In genomic region chr1:180951881-180952656, GRCh38 we compare ENCODE assay signal across 22 cellular contexts. TPM values are rescaled to one million over a fixed set of nuclear protein-coding genes. Genes with fewer than 3 reads are reported as not detected.
A peak's percentile ranks its signal among the peaks of the same experiment; 100 is the strongest.
DNase-seq lines count a peak whose midpoint lies in the region; ATAC-seq and TF ChIP-seq lines count a peak whose summit lies in the region.
"Had no signal": no experiment of that assay in that cellular context is flagged by ENCODE, and none has a peak within 500 bp of the region (broad histone marks: within the 10 kb centered on the region; RNA-seq: fewer than 3 reads in every experiment).

No MANE protein-coding gene starts in this region.

- H4K8ac ChIP-seq in mesendoderm (ENCODE audit: low read depth, low read length) (no peak overlapping the region), H9 (replicated peaks; ENCODE audit: insufficient read length, low read depth, low read length) (no peak overlapping the region)

- H3K79me2 ChIP-seq in mesendoderm (ENCODE audit: control insufficient read depth, insufficient read depth, low read length) = no peaks in the 10 kb centered on the region
- no peaks in the 10 kb centered on the region for H3K79me2 ChIP-seq in H9 (ENCODE audit: insufficient read depth, low read length)

- H3K36me3 ChIP-seq in mesendoderm (ENCODE audit: control insufficient read depth, insufficient read depth, low read length) = no peaks in the 10 kb centered on the region
- peaks cover 0 to 7% of the 10 kb centered on the region in 2 donors for H3K36me3 ChIP-seq in thyroid gland
- H3K36me3 ChIP-seq: adrenal gland had no signal

- H2BK5ac ChIP-seq in mesendoderm (ENCODE audit: low read length) = no peak overlapping the region
- H2BK5ac ChIP-seq in H9 (ENCODE audit: insufficient read length, low read length) = no peak overlapping the region

- H3K9ac ChIP-seq in mesendoderm (ENCODE audit: low read length) (no peak overlapping the region), H9 (ENCODE audit: extremely low read depth, insufficient read length, low read length) (no peak overlapping the region)
- H3K9ac ChIP-seq: GM23248, KMS-11 had no signal

- H3K36me3 Mint-ChIP-seq in H9 (ENCODE audit: insufficient read depth in 1 of 3, low read depth in 3 of 3) (peaks cover 0 to 21% (median 9%) of the 10 kb centered on the region in 3 experiments; a peak in 5 of 7 replicates), MCF 10A (ENCODE audit: insufficient read depth, unreplicated experiment) (no peaks in the 10 kb centered on the region)

- H3K9me3 ChIP-seq in thyroid gland (no peaks in the 10 kb centered on the region), H9 (ENCODE audit: control insufficient read depth, low read depth, low read length) (no peaks in the 10 kb centered on the region)
- H3K9me3 ChIP-seq: adrenal gland, body of pancreas, tibial artery had no signal

- no peak overlapping the region for H2BK12ac ChIP-seq in H9 (ENCODE audit: insufficient read length, low read depth, low read length)

- H3K27me3 Mint-ChIP-seq in H9 (ENCODE audit: low read depth) = no peaks in the 10 kb centered on the region
- no peaks in the 10 kb centered on the region for H3K27me3 Mint-ChIP-seq in MCF 10A (ENCODE audit: insufficient read depth, unreplicated experiment)
- H3K27me3 Mint-ChIP-seq: activated CD4-positive, alpha-beta T cell treated with anti-CD3 and anti-CD28 coated beads, Interleukin-2, amount 10 ng/mL, durations not matched to agents 7 days and 5 days; stimulated activated naive CD8-positive, alpha-beta T cell treated with anti-CD3 and anti-CD28 coated beads, Interleukin-15, Interleukin-2, amounts not matched to agents 100 ng/mL and 50 ng/mL, for 24 hours had no signal

- H3K4me3 ChIP-seq in mesendoderm (ENCODE audit: low read length) = no peak overlapping the region
- H3K4me3 ChIP-seq in thyroid gland (replicated peaks in 1 of 3) = no peak overlapping the region
- H3K4me3 ChIP-seq: adrenal gland, body of pancreas, GM23248, tibial artery had no signal

- POLR2A ChIA-PET in RWPE1 (lab: Yijun Ruan, JAX; ENCODE audit: low non-redundant PET) (no interaction called here), MCF 10A (lab: Yijun Ruan, JAX) (interaction anchor here (0.6 to 2.5 kb wide), 5 partner anchors 23 to 190 kb away, joined by 3 to 16 read pairs (median 3); partner anchors contain the start of gene STX6)

- no peak overlapping the region for H2AK5ac ChIP-seq in mesendoderm (ENCODE audit: low read length)
- no peak overlapping the region for H2AK5ac ChIP-seq in H9 (ENCODE audit: insufficient read length, low read length)

- WGBS in mesendoderm (ENCODE audit: extremely low coverage, insufficient coverage, low lambda C conversion rate) = no CpG with 5 or more reads among the region's 5 CpGs
- WGBS in thyroid gland, 2 donors = 35 to 37% methylated on average over 5 of the region's 5 CpGs
- WGBS in H9 (ENCODE audit: extremely low coverage, insufficient read length, low lambda C conversion rate) = no CpG with 5 or more reads among the region's 5 CpGs

- H3K4me3 Mint-ChIP-seq in H9 = no peak overlapping the region
- no peak overlapping the region for H3K4me3 Mint-ChIP-seq in MCF 10A (ENCODE audit: unreplicated experiment)
- H3K4me3 Mint-ChIP-seq: activated CD4-positive, alpha-beta T cell treated with anti-CD3 and anti-CD28 coated beads, Interleukin-2, amount 10 ng/mL, durations not matched to agents 7 days and 5 days; stimulated activated naive CD8-positive, alpha-beta T cell treated with anti-CD3 and anti-CD28 coated beads, Interleukin-15, Interleukin-2, amounts not matched to agents 100 ng/mL and 50 ng/mL, for 24 hours had no signal

- H4K91ac ChIP-seq in H9 (ENCODE audit: insufficient read length, low read depth, low read length) = no peak overlapping the region

- no peaks in the 10 kb centered on the region for H3K23me2 ChIP-seq in H9 (ENCODE audit: insufficient read length, low read depth, low read length, poor library complexity, severe bottlenecking)

- H3K23ac ChIP-seq in mesendoderm (ENCODE audit: low read length) = no peak overlapping the region
- H3K23ac ChIP-seq in H9 (ENCODE audit: insufficient read length, low read depth, low read length) = no peak overlapping the region

- no peak overlapping the region for H2BK15ac ChIP-seq in mesendoderm (replicated peaks; ENCODE audit: low read depth)
- no peak overlapping the region for H2BK15ac ChIP-seq in H9 (ENCODE audit: low read depth, low read length)

- no peaks in the 10 kb centered on the region for H3K4me1 ChIP-seq in mesendoderm (ENCODE audit: control insufficient read depth, low read depth, low read length)
- peaks cover 19 to 26% of the 10 kb centered on the region in 2 donors for H3K4me1 ChIP-seq in thyroid gland
- no peaks in the 10 kb centered on the region for H3K4me1 ChIP-seq in H9 (ENCODE audit: insufficient read depth, low read length)
- H3K4me1 ChIP-seq in foreskin keratinocyte = peaks cover 5% of the 10 kb centered on the region

- BruUV-seq in MCF 10A (replicated peaks; lab: Mats Ljungman, UMichigan) = no TSS peak

- no peak overlapping the region for H3K18ac ChIP-seq in mesendoderm (ENCODE audit: low read length)
- no peak overlapping the region for H3K18ac ChIP-seq in H9 (ENCODE audit: insufficient read length, low read depth, low read length)

- H4K5ac ChIP-seq in mesendoderm (ENCODE audit: low read length) (no peak overlapping the region), H9 (ENCODE audit: insufficient read length, low read depth, low read length) (no peak overlapping the region)

- no peaks in the 10 kb centered on the region for H3K9me3 Mint-ChIP-seq in H9
- no peaks in the 10 kb centered on the region for H3K9me3 Mint-ChIP-seq in MCF 10A (ENCODE audit: unreplicated experiment)

- DNase-seq in cardiac septum (ENCODE audit: low spot score) = peak; percentile 50
- DNase-seq in Right ventricle myocardium inferior (ENCODE audit: missing footprints) = no peak
- no peak for DNase-seq in RWPE1 (ENCODE audit: low spot score)
- peak; percentile 78 for DNase-seq in mesendoderm
- DNase-seq in thyroid gland = peak; percentile 73 to 81
- DNase-seq in H9 = no peak
- DNase-seq in MCF 10A (ENCODE audit: unreplicated experiment) = no peak
- DNase-seq in foreskin keratinocyte = no peak
- DNase-seq: activated CD4-positive, alpha-beta T cell treated with anti-CD3 and anti-CD28 coated beads, Interleukin-2, amount 10 ng/mL, durations not matched to agents 7 days and 5 days; activated T-cell treated with anti-CD3 and anti-CD28 coated beads, Interleukin-2, amount 50 U/mL, for 48 hours; body of pancreas; effector memory CD4-positive, alpha-beta T cell; erythroblast; foreskin fibroblast; GM23248; NCI-H146; NCI-H446 treated with DMSO at 0.1 percent for 48 hours; Right ventricle myocardium superior had no signal

- H2BK120ac ChIP-seq in mesendoderm (ENCODE audit: low read depth, low read length) = no peak overlapping the region
- H2BK120ac ChIP-seq in H9 (ENCODE audit: low read depth, low read length, poor library complexity, severe bottlenecking) = no peak overlapping the region

- no peaks in the 10 kb centered on the region for H4K20me1 ChIP-seq in H9 (ENCODE audit: control insufficient read depth, insufficient read depth, insufficient read length)

- no peak overlapping the region for H2AFZ ChIP-seq in H9 (ENCODE audit: low read length)
- H2AFZ ChIP-seq: GM23248 had no signal

- peak overlapping the region in 1 of 3 experiments; percentile 67; a peak in 3 of 7 replicates for H3K27ac Mint-ChIP-seq in H9
- no peak overlapping the region for H3K27ac Mint-ChIP-seq in MCF 10A (ENCODE audit: low read depth, unreplicated experiment)
- H3K27ac Mint-ChIP-seq: activated CD4-positive, alpha-beta T cell treated with anti-CD3 and anti-CD28 coated beads, Interleukin-2, amount 10 ng/mL, durations not matched to agents 7 days and 5 days; stimulated activated naive CD8-positive, alpha-beta T cell treated with anti-CD3 and anti-CD28 coated beads, Interleukin-15, Interleukin-2, amounts not matched to agents 100 ng/mL and 50 ng/mL, for 24 hours had no signal

- no peak overlapping the region for H3T11ph ChIP-seq in H9 (ENCODE audit: low read length)

- ATAC-seq in Right ventricle myocardium inferior (no peak), foreskin keratinocyte (no peak)
- ATAC-seq: body of pancreas had no signal

- no peak overlapping the region for H2BK20ac ChIP-seq in H9 (ENCODE audit: low read depth, low read length, poor library complexity, severe bottlenecking)

- H3K4me2 ChIP-seq in mesendoderm (ENCODE audit: low read length) (no peak overlapping the region), H9 (ENCODE audit: insufficient read depth, insufficient read length, low read length) (no peak overlapping the region)
- H3K4me2 ChIP-seq: KMS-11 had no signal

- CTCF ChIA-PET in RWPE1 (lab: Yijun Ruan, JAX) = interaction anchor here (0.6 to 1.3 kb wide), 2 partner anchors 96 to 190 kb away, joined by 3 to 5 read pairs; no protein-coding TSS in a partner anchor
- CTCF ChIA-PET in MCF 10A (lab: Yijun Ruan, JAX) = interaction anchor here (1.0 to 3.6 kb wide), 7 partner anchors 8 to 782 kb away, joined by 3 to 11 read pairs (median 5); no protein-coding TSS in a partner anchor

- intact Hi-C loops in cardiac septum (cut with DNase I) (loop anchor here (5.0 kb wide), 1 partner anchor 190 kb away; no protein-coding TSS in a partner anchor), Right ventricle myocardium inferior (cut with DNase I) (no loop called here), thyroid gland (cut with DNase I) (no loop called here), MCF 10A (cut with micrococcal nuclease) (no loop called here)

- peaks cover 13 to 28% of the 10 kb centered on the region in 2 experiments for H3K4me1 Mint-ChIP-seq in H9
- H3K4me1 Mint-ChIP-seq in MCF 10A (ENCODE audit: insufficient read depth, unreplicated experiment) = peaks cover 15% of the 10 kb centered on the region

- H3K27ac ChIP-seq in RWPE1 (peak overlapping the region; percentile 91), mesendoderm (ENCODE audit: low read depth, low read length) (no peak overlapping the region), thyroid gland (peak overlapping the region; percentile 64 to 86 (median 65)), H9 (ENCODE audit: insufficient read length, low read depth, low read length) (no peak overlapping the region), foreskin keratinocyte (no peak overlapping the region)
- H3K27ac ChIP-seq: adrenal gland, GM23248, KMS-11, tibial artery had no signal

- H3K79me1 ChIP-seq in mesendoderm (ENCODE audit: low read length) (no peaks in the 10 kb centered on the region), H9 (ENCODE audit: insufficient read depth, low read depth, low read length, poor library complexity, severe bottlenecking) (no peaks in the 10 kb centered on the region)

- peak overlapping the region; percentile 25 for H3K56ac ChIP-seq in mesendoderm (ENCODE audit: low read length)
- no peak overlapping the region for H3K56ac ChIP-seq in H9 (ENCODE audit: insufficient read length, low read depth, low read length)

- H3K27me3 ChIP-seq in mesendoderm (ENCODE audit: insufficient read depth, low read length, poor library complexity) = no peaks in the 10 kb centered on the region
- no peaks in the 10 kb centered on the region for H3K27me3 ChIP-seq in thyroid gland
- H3K27me3 ChIP-seq in H9 (ENCODE audit: insufficient read depth, low read length) = no peaks in the 10 kb centered on the region
- H3K27me3 ChIP-seq in foreskin keratinocyte = no peaks in the 10 kb centered on the region
- H3K27me3 ChIP-seq: adrenal gland, body of pancreas, tibial artery had no signal

- no peak for TF ChIP-seq CTCF in RWPE1 (conservative IDR thresholded peaks at IDR 0.05; ENCODE audit: low read depth)
- TF ChIP-seq CTCF in thyroid gland (IDR thresholded peaks at IDR 0.05) = no peak
- no peak for TF ChIP-seq CTCF in H9 (conservative IDR thresholded peaks at IDR 0.05)
- no peak for TF ChIP-seq CTCF in MCF 10A (IDR thresholded peaks at IDR 0.05; ENCODE audit: unreplicated experiment)
- no peak for TF ChIP-seq CTCF in foreskin keratinocyte (conservative IDR thresholded peaks at IDR 0.05)

- H3K4ac ChIP-seq in mesendoderm (ENCODE audit: low read depth, low read length) = no peak overlapping the region
- H3K4ac ChIP-seq in H9 (ENCODE audit: low read depth, low read length) = no peak overlapping the region

- no peak overlapping the region; the same call in 1 of the 2 replicates for H3K14ac ChIP-seq in H9 (ENCODE audit: insufficient read depth, low read length)

- no peak for TF ChIP-seq POLR2A in thyroid gland (IDR thresholded peaks at IDR 0.05)

RNA-seq across cellular contexts. Expression of gene KIAA1614, which starts 39.4 kb away (rescaled TPM):
- 11.4 TPM for total RNA-seq in cardiac septum
- 6.4 TPM for total RNA-seq in Right ventricle myocardium inferior
- 1.8 TPM for polyA plus RNA-seq in mesendoderm (2013, experiment 1 of 2)
- 2.1 TPM for polyA plus RNA-seq in mesendoderm (2013, experiment 2 of 2)
- 10 to 100 TPM in 2 of 4 donors, 1 to 10 TPM in 2; 8.7 to 16.7 (median 12.5) TPM for total RNA-seq in thyroid gland
- 0.88 and 1.3 TPM in 2 replicates for total RNA-seq in H9 (2021)
- 0.66 and 1.1 TPM in 2 replicates for total RNA-seq in MCF 10A (2022)
- total RNA-seq in foreskin keratinocyte = 1.6 and 1.7 TPM in 2 replicates
- 0.90 and 1.3 TPM in 2 replicates for polyA plus RNA-seq in foreskin keratinocyte

Comparison
In these comparisons a context has a peak if more than half of its experiments do, and no peak if none do; other contexts are left out.
1. DNase-seq: peak in cardiac septum (single experiment), mesendoderm (single experiment) and thyroid gland (2 of 2); none in Right ventricle myocardium inferior (single experiment), RWPE1 (single experiment), H9 (single experiment), MCF 10A (single experiment) and foreskin keratinocyte (0 of 2).
2. H3K27ac ChIP-seq: peak in RWPE1 (single experiment) and thyroid gland (3 of 3); none in mesendoderm (single experiment), H9 (single experiment) and foreskin keratinocyte (single experiment).